ENCODE assay signal across 1 cellular context in genomic region chr11:3057069-3057963, GRCh38.
A peak's percentile ranks its signal among the peaks of the same experiment; 100 is the strongest.
TF ChIP-seq lines count a peak whose summit lies in the region.

CARS1 (minus strand) TSS chr11:3057423; CDS start chr11:3057367, 56 bp downstream.

TF ChIP-seq in K562, 482 proteins besides CTCF, POLR2A, EP300 and RAD21 (continued from another document and continues in another):
- TF ChIP-seq ZNF407 (IDR thresholded peaks at IDR 0.05; ENCODE audit: low read depth) = no peak
- no peak for TF ChIP-seq ZNF224 (CRISPR knock-in tag; IDR thresholded peaks at IDR 0.05)
- peak; percentile 96 for TF ChIP-seq ATF3 (IDR thresholded peaks at IDR 0.05)
- peak; percentile 86 for TF ChIP-seq ATF3 (CRISPR knock-in tag; conservative IDR thresholded peaks at IDR 0.05)
- TF ChIP-seq E2F5 (CRISPR knock-in tag; IDR thresholded peaks at IDR 0.05) = no peak
- TF ChIP-seq MAFK (IDR thresholded peaks at IDR 0.05; ENCODE audit: low read length) = no peak
- no peak for TF ChIP-seq GTF3C2 (IDR thresholded peaks at IDR 0.05; ENCODE audit: borderline replicate concordance, extremely low read depth, insufficient read length)
- TF ChIP-seq ZBTB2 (IDR thresholded peaks at IDR 0.05) = no peak
- TF ChIP-seq NFIX (CRISPR knock-in tag; IDR thresholded peaks at IDR 0.05; ENCODE audit: low read depth) = no peak
- TF ChIP-seq NKRF (IDR thresholded peaks at IDR 0.05; ENCODE audit: borderline replicate concordance) = peak; percentile 97
- TF ChIP-seq NFRKB (IDR thresholded peaks at IDR 0.05; ENCODE audit: low read depth) = 0 out of 2 replicates have a peak, but pooled peaks have one; percentile 49
- no peak for TF ChIP-seq IFI16 (CRISPR knock-in tag; IDR thresholded peaks at IDR 0.05)
- TF ChIP-seq ZBTB8A (IDR thresholded peaks at IDR 0.05; ENCODE audit: partially characterized antibody) = no peak
- peak; percentile 87 for TF ChIP-seq PCBP1 (IDR thresholded peaks at IDR 0.05; ENCODE audit: low read depth, low read length, poor library complexity, severe bottlenecking)
- TF ChIP-seq PHB2 (IDR thresholded peaks at IDR 0.05; ENCODE audit: low read depth) = no peak
- TF ChIP-seq RB1 (IDR thresholded peaks at IDR 0.05; ENCODE audit: low read depth) = peak; percentile 84
- TF ChIP-seq HMGXB4 (CRISPR knock-in tag; IDR thresholded peaks at IDR 0.05) = 0 out of 2 replicates have a peak, but pooled peaks have one; percentile 76
- TF ChIP-seq CCAR2 (IDR thresholded peaks at IDR 0.05; ENCODE audit: low read depth, low read length) = no peak
- TF ChIP-seq PTTG1 (tag; IDR thresholded peaks at IDR 0.05; ENCODE audit: low read depth) = no peak
- no peak for TF ChIP-seq ID3 (CRISPR knock-in tag; IDR thresholded peaks at IDR 0.05)
- TF ChIP-seq ID3 (tag; IDR thresholded peaks at IDR 0.05) = peak; percentile 78
- TF ChIP-seq SNRNP70 (optimal IDR thresholded peaks at IDR 0.05; ENCODE audit: low read depth, low read length) = no peak
- TF ChIP-seq HINFP (tag; conservative IDR thresholded peaks at IDR 0.05; ENCODE audit: low read depth) = no peak
- no peak for TF ChIP-seq RFX7 (CRISPR knock-in tag; IDR thresholded peaks at IDR 0.05)
- no peak for TF ChIP-seq HLTF (IDR thresholded peaks at IDR 0.05)
- TF ChIP-seq POLR3A (IDR thresholded peaks at IDR 0.05; ENCODE audit: borderline replicate concordance, extremely low read depth, insufficient read depth, insufficient read length) = no peak
- 0 out of 4 replicates have a peak, but pooled peaks of 1 of the 2 experiments have one; percentile 41 for TF ChIP-seq TEAD1 (CRISPR knock-in tag; IDR thresholded peaks at IDR 0.05)
- TF ChIP-seq ZFPM2 (CRISPR knock-in tag; IDR thresholded peaks at IDR 0.05) = no peak
- peak; percentile 89 for TF ChIP-seq FOXJ2 (tag; IDR thresholded peaks at IDR 0.05)
- no peak for TF ChIP-seq PML (IDR thresholded peaks at IDR 0.05; ENCODE audit: low read length)
- no peak for TF ChIP-seq ZNF740 (CRISPR knock-in tag; IDR thresholded peaks at IDR 0.05)
- no peak for TF ChIP-seq ZNF740 (tag; IDR thresholded peaks at IDR 0.05)
- no peak for TF ChIP-seq ESRRB (CRISPR knock-in tag; IDR thresholded peaks at IDR 0.05; ENCODE audit: borderline replicate concordance)
- TF ChIP-seq CBFA2T2 (conservative IDR thresholded peaks at IDR 0.05) = no peak
- TF ChIP-seq CHD4 (IDR thresholded peaks at IDR 0.05; ENCODE audit: insufficient read depth, insufficient replicate concordance, low read depth, low read length, poor library complexity, severe bottlenecking) = no peak
- no peak for TF ChIP-seq ZNF263 (CRISPR knock-in tag; IDR thresholded peaks at IDR 0.05; ENCODE audit: borderline replicate concordance)
- no peak for TF ChIP-seq ZC3H8 (IDR thresholded peaks at IDR 0.05)
- TF ChIP-seq NCOA2 (IDR thresholded peaks at IDR 0.05; ENCODE audit: partially characterized antibody in 2 of 2) = no peak
- no peak for TF ChIP-seq MEIS2 (IDR thresholded peaks at IDR 0.05; ENCODE audit: partially characterized antibody)
